8 cellular contexts compared by ENCODE assay signal in the genomic region with DNA sequence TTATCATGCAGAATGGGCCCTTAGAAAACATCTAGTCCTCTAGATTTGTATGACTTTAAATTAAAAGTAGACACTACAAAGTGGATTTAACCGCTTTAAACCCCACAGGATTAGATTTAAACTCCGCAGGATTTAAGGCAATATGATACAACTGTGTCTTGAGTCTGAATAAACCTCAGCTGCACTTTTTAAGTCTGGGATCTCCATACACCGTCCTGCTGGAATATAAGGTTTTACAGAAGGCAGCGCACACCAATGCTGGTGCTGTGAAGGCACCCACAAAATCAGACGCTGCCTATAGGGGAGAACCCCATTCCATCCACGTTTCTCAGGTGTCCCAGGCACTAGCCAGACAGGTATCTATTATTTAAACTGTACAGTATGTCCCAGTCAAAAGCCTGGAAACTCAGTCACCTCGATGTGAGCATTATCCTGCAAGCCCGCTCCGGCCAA. TPM values are rescaled to one million over a fixed set of nuclear protein-coding genes. Genes with fewer than 3 reads are reported as not detected.
DNase-seq lines count a peak whose midpoint lies in the region; ATAC-seq and TF ChIP-seq lines count a peak whose summit lies in the region.

No MANE protein-coding gene starts in this region.

- intact Hi-C loops in esophagus muscularis mucosa (cut with DNase I), result no loop called here

- H3K36me3 ChIP-seq in RWPE2 (ENCODE audit: low read depth) (no peaks in the 10 kb centered on the region), esophagus muscularis mucosa (no peaks in the 10 kb centered on the region)

- H3K9me3 ChIP-seq in RWPE2 (ENCODE audit: severe bottlenecking) (no peaks in the 10 kb centered on the region), esophagus muscularis mucosa (no peaks in the 10 kb centered on the region)

- peak overlapping the region; percentile 67; the same call in 1 of the 2 replicates for H3K4me3 ChIP-seq in GM12864 (ENCODE audit: low read depth, low read length)
- peak overlapping the region; percentile 80 for H3K4me3 ChIP-seq in RWPE2 (ENCODE audit: severe bottlenecking)
- H3K4me3 ChIP-seq in esophagus muscularis mucosa, result peak overlapping the region; percentile 71 to 92 (median 89)

- H3K36me3 Mint-ChIP-seq in osteocyte (ENCODE audit: unreplicated experiment), result no peaks in the 10 kb centered on the region

- TF ChIP-seq CTCF in GM12864 (IDR thresholded peaks at IDR 0.05; ENCODE audit: low read depth, low read length, missing control alignments) (no peak), RWPE2 (IDR thresholded peaks at IDR 0.05; ENCODE audit: poor library complexity, severe bottlenecking) (no peak), esophagus muscularis mucosa (IDR thresholded peaks at IDR 0.05) (no peak), osteocyte (IDR thresholded peaks at IDR 0.05) (no peak)

- WGBS in esophagus muscularis mucosa, result 23% methylated on average over 9 of the region's 9 CpGs

- H3K27ac ChIP-seq in RWPE2 (ENCODE audit: poor library complexity, severe bottlenecking) (peak overlapping the region; percentile 27), esophagus muscularis mucosa (replicated peaks in 1 of 4) (peak overlapping the region; percentile 88 to 95 (median 90))

- H3K4me3 Mint-ChIP-seq in osteocyte (ENCODE audit: unreplicated experiment), result peak overlapping the region; percentile 98

- ATAC-seq in RWPE2 (ENCODE audit: low read depth), result no peak
- ATAC-seq in GM18907 (IDR thresholded peaks at IDR 0.05; ENCODE audit: unreplicated experiment), result no peak
- no peak for ATAC-seq in GM21447 (IDR thresholded peaks at IDR 0.05; ENCODE audit: unreplicated experiment)

- no peak for TF ChIP-seq EP300 in esophagus muscularis mucosa (IDR thresholded peaks at IDR 0.05)

- H3K4me1 ChIP-seq in RWPE2 (ENCODE audit: insufficient read depth, poor library complexity, severe bottlenecking) (peaks cover 5% of the 10 kb centered on the region), esophagus muscularis mucosa (peaks cover 12 to 19% (median 17%) of the 10 kb centered on the region in 4 donors)

- H3K9me3 Mint-ChIP-seq in osteocyte (ENCODE audit: unreplicated experiment), result no peaks in the 10 kb centered on the region

- H3K27me3 Mint-ChIP-seq in osteocyte (ENCODE audit: unreplicated experiment), result no peaks in the 10 kb centered on the region

- peaks cover 21% of the 10 kb centered on the region for H3K4me1 Mint-ChIP-seq in osteocyte (ENCODE audit: unreplicated experiment)

- TF ChIP-seq POLR2A in esophagus muscularis mucosa (IDR thresholded peaks at IDR 0.05; ENCODE audit: low read depth), result no peak

- peak overlapping the region; percentile 94 for H3K27ac Mint-ChIP-seq in osteocyte (ENCODE audit: unreplicated experiment)

- DNase-seq in GM12864 (ENCODE audit: low read depth), result no peak
- no peak for DNase-seq in RWPE2 (ENCODE audit: low spot score)
- no peak for DNase-seq in esophagus muscularis mucosa (ENCODE audit: extremely low spot score)
- DNase-seq in osteocyte (ENCODE audit: extremely low spot score, unreplicated experiment), result no peak
- no peak for DNase-seq in HuH-7.5 (ENCODE audit: low spot score)
- DNase-seq in NCI-H510A treated with DMSO at 0.1 percent for 48 hours (lab: John Stamatoyannopoulos, UW), result no peak

- no peaks in the 10 kb centered on the region for H3K27me3 ChIP-seq in RWPE2 (ENCODE audit: insufficient read depth, poor library complexity, severe bottlenecking)
- H3K27me3 ChIP-seq in esophagus muscularis mucosa, result no peaks in the 10 kb centered on the region

RNA-seq across cellular contexts. Expression of a gene that starts 0.8 kb away (rescaled TPM):
- total RNA-seq in esophagus muscularis mucosa (10 to 100 TPM; 19.2 to 26.2 (median 24.0) TPM), osteocyte (32.8 and 33.9 TPM in 2 replicates)
